Comparison of ENCODE assay signal across 1 cellular context in genomic region chr14:48350971-48351370, GRCh38.
TF ChIP-seq lines count a peak whose summit lies in the region.

No MANE protein-coding gene starts in this region.

TF ChIP-seq in WTC11, 78 proteins besides CTCF, POLR2A, EP300 and RAD21 (continued from another document):
- TF ChIP-seq AFF4 (CRISPR knock-in tag; IDR thresholded peaks at IDR 0.05; ENCODE audit: borderline replicate concordance) = no peak
- no peak for TF ChIP-seq ESRRA (CRISPR knock-in tag; IDR thresholded peaks at IDR 0.05; ENCODE audit: borderline replicate concordance)
- TF ChIP-seq CDX4 (CRISPR knock-in tag; IDR thresholded peaks at IDR 0.05; ENCODE audit: borderline replicate concordance) = no peak
- no peak for TF ChIP-seq ATF6 (CRISPR knock-in tag; IDR thresholded peaks at IDR 0.05)
- TF ChIP-seq MXD4 (CRISPR knock-in tag; IDR thresholded peaks at IDR 0.05; ENCODE audit: borderline replicate concordance) = no peak
- no peak for TF ChIP-seq NFYB (CRISPR knock-in tag; conservative IDR thresholded peaks at IDR 0.05; ENCODE audit: low read depth)
- TF ChIP-seq TEAD4 (CRISPR knock-in tag; IDR thresholded peaks at IDR 0.05) = no peak
- no peak for TF ChIP-seq PREB (CRISPR knock-in tag; IDR thresholded peaks at IDR 0.05; ENCODE audit: borderline replicate concordance)
- no peak for TF ChIP-seq E2F1 (CRISPR knock-in tag; IDR thresholded peaks at IDR 0.05)
- no peak for TF ChIP-seq SMAD4 (CRISPR knock-in tag; IDR thresholded peaks at IDR 0.05)
- TF ChIP-seq CBFB (CRISPR knock-in tag; IDR thresholded peaks at IDR 0.05; ENCODE audit: low read depth) = no peak
